Comparison of ENCODE assay signal across 1 cellular context in genomic region chr21:34592120-34592561, GRCh38.
A peak's percentile ranks its signal among the peaks of the same experiment; 100 is the strongest.
TF ChIP-seq lines count a peak whose summit lies in the region.

No MANE protein-coding gene starts in this region.

TF ChIP-seq in K562, 482 proteins besides CTCF, POLR2A, EP300 and RAD21 (continued from another document and continues in another):
- TF ChIP-seq E2F8 (IDR thresholded peaks at IDR 0.05; ENCODE audit: low read depth, partially characterized antibody) (no peak), GATA2 (CRISPR knock-in tag; IDR thresholded peaks at IDR 0.05) (no peak), FOXK2 (conservative IDR thresholded peaks at IDR 0.05 in 1 of 2, IDR thresholded peaks at IDR 0.05 in 1 of 2; ENCODE audit: low read depth in 2 of 2) (no peak), PYGO2 (tag; IDR thresholded peaks at IDR 0.05) (no peak), ZC3H4 (CRISPR knock-in tag; IDR thresholded peaks at IDR 0.05; ENCODE audit: borderline replicate concordance) (no peak), RHOXF2B (CRISPR knock-in tag; conservative IDR thresholded peaks at IDR 0.05) (no peak), MCM2 (IDR thresholded peaks at IDR 0.05; ENCODE audit: low read depth) (no peak), E4F1 (CRISPR knock-in tag; IDR thresholded peaks at IDR 0.05; ENCODE audit: borderline replicate concordance) (no peak), ZBTB2 (IDR thresholded peaks at IDR 0.05) (no peak), ARID4B (CRISPR knock-in tag; IDR thresholded peaks at IDR 0.05) (no peak), HNRNPLL (IDR thresholded peaks at IDR 0.05; ENCODE audit: low read depth, low read length, poor library complexity, severe bottlenecking) (peak; percentile 69), ZNF696 (CRISPR knock-in tag; conservative IDR thresholded peaks at IDR 0.05) (no peak), ZNF398 (CRISPR knock-in tag; IDR thresholded peaks at IDR 0.05) (no peak), NFYB (IDR thresholded peaks at IDR 0.05; ENCODE audit: extremely low read depth, insufficient read length) (no peak), ZNF75A (CRISPR knock-in tag; IDR thresholded peaks at IDR 0.05) (no peak), BRCA1 (IDR thresholded peaks at IDR 0.05) (no peak), BRCA1 (CRISPR knock-in tag; IDR thresholded peaks at IDR 0.05) (no peak), SMARCE1 (IDR thresholded peaks at IDR 0.05) (no peak), ELK3 (CRISPR knock-in tag; IDR thresholded peaks at IDR 0.05) (no peak), BCOR (IDR thresholded peaks at IDR 0.05) (no peak), L3MBTL2 (IDR thresholded peaks at IDR 0.05) (no peak), STAG1 (CRISPR knock-in tag; IDR thresholded peaks at IDR 0.05; ENCODE audit: borderline replicate concordance) (no peak), PRPF4 (IDR thresholded peaks at IDR 0.05; ENCODE audit: insufficient read depth, low read depth, low read length, poor library complexity, severe bottlenecking) (no peak), HMBOX1 (IDR thresholded peaks at IDR 0.05) (no peak), ZBTB26 (CRISPR knock-in tag; IDR thresholded peaks at IDR 0.05) (no peak), ZNF589 (CRISPR knock-in tag; IDR thresholded peaks at IDR 0.05; ENCODE audit: low read depth) (no peak), FOXK1 (CRISPR knock-in tag; IDR thresholded peaks at IDR 0.05; ENCODE audit: borderline replicate concordance) (no peak), ID3 (CRISPR knock-in tag; IDR thresholded peaks at IDR 0.05) (no peak), ID3 (tag; IDR thresholded peaks at IDR 0.05) (no peak), FUS (optimal IDR thresholded peaks at IDR 0.05; ENCODE audit: low read depth, low read length) (no peak), NCOA6 (IDR thresholded peaks at IDR 0.05) (no peak), RNF2 (IDR thresholded peaks at IDR 0.05) (no peak), RREB1 (CRISPR knock-in tag; IDR thresholded peaks at IDR 0.05) (no peak), ATF4 (CRISPR knock-in tag; IDR thresholded peaks at IDR 0.05) (0 out of 2 replicates have a peak, but pooled peaks have one; percentile 32)
